Comparison of ENCODE assay signal across 1 cellular context in the genomic region with DNA sequence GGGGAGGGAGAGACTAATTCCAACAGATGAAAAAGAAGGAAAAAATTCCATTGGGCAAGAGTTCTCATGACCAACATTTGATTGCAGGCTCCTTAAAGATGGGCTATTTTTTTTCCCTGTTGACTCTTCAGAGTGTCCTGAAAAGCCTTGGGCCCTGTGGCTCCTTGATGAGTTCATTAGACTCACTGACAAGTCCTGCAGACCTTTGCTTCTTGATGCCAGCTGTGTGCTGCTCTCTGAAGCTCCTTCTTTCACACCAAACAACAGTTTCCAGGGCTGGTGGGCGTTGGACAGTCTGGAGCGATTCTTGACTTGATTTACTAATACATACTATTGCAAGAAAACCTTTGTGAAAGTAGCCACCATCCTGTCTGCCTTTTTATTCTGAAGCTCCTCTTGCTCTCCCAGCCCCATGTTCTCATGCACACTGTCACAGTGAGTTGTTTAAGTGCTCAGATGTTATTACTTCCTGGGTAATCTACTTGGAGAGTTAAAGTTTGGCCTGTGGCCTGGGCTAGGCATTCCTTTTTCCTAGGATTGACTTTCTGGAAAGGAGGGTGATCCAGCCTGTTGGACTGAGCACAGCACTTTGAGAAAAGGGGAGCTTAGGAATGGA.
TF ChIP-seq lines count a peak whose summit lies in the region.

No MANE protein-coding gene starts in this region.

TF ChIP-seq in HepG2, 621 proteins besides CTCF, POLR2A, EP300 and RAD21 (continued from another document):
- TF ChIP-seq, protein P1, sequence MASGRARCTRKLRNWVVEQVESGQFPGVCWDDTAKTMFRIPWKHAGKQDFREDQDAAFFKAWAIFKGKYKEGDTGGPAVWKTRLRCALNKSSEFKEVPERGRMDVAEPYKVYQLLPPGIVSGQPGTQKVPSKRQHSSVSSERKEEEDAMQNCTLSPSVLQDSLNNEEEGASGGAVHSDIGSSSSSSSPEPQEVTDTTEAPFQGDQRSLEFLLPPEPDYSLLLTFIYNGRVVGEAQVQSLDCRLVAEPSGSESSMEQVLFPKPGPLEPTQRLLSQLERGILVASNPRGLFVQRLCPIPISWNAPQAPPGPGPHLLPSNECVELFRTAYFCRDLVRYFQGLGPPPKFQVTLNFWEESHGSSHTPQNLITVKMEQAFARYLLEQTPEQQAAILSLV (CRISPR knock-in tag; IDR thresholded peaks at IDR 0.05; ENCODE audit: borderline replicate concordance), result no peak
- TF ChIP-seq WIZ (CRISPR knock-in tag; IDR thresholded peaks at IDR 0.05), result no peak
- TF ChIP-seq U2AF2 (IDR thresholded peaks at IDR 0.05; ENCODE audit: low read depth, low read length), result no peak
- no peak for TF ChIP-seq PTBP1 (IDR thresholded peaks at IDR 0.05; ENCODE audit: low read depth, low read length, poor library complexity, severe bottlenecking)
- TF ChIP-seq, protein P2, sequence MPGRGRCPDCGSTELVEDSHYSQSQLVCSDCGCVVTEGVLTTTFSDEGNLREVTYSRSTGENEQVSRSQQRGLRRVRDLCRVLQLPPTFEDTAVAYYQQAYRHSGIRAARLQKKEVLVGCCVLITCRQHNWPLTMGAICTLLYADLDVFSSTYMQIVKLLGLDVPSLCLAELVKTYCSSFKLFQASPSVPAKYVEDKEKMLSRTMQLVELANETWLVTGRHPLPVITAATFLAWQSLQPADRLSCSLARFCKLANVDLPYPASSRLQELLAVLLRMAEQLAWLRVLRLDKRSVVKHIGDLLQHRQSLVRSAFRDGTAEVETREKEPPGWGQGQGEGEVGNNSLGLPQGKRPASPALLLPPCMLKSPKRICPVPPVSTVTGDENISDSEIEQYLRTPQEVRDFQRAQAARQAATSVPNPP (CRISPR knock-in tag; IDR thresholded peaks at IDR 0.05), result no peak
- TF ChIP-seq ZNF713 (CRISPR knock-in tag; IDR thresholded peaks at IDR 0.05), result no peak
